16 cellular contexts compared by ENCODE assay signal in the genomic region with DNA sequence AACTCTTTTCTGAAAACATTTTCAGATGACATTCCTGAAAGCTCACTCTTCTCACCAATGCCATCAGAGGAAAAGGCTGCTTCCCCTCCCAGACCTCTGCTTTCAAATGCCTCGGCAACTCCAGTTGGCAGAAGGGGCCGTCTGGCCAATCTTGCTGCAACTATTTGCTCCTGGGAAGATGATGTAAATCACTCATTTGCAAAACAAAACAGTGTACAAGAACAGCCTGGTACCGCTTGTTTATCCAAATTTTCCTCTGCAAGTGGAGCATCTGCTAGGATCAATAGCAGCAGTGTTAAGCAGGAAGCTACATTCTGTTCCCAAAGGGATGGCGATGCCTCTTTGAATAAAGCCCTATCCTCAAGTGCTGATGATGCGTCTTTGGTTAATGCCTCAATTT. TPM values are rescaled to one million over a fixed set of nuclear protein-coding genes. Genes with fewer than 3 reads are reported as not detected.
DNase-seq lines count a peak whose midpoint lies in the region; ATAC-seq, FAIRE-seq and TF ChIP-seq lines count a peak whose summit lies in the region.
"Had no signal": no experiment of that assay in that cellular context is flagged by ENCODE, and none has a peak within 500 bp of the region (broad histone marks: within the 10 kb centered on the region; RNA-seq: fewer than 3 reads in every experiment).

No MANE protein-coding gene starts in this region.

- H3K23ac ChIP-seq in H9 (ENCODE audit: insufficient read length, low read depth, low read length): no peak overlapping the region

- H4K8ac ChIP-seq in H9 (replicated peaks; ENCODE audit: insufficient read length, low read depth, low read length): no peak overlapping the region

- peaks cover 26% of the 10 kb centered on the region for H3K36me3 ChIP-seq in osteoblast (ENCODE audit: insufficient read depth, low read length)

- DNase-seq in H9 (peak; percentile 41), anterior cingulate cortex (lab: John Stamatoyannopoulos, UW) (peak in 51 of 58 donors; percentile 2 to 87 (median 43)), frontal cortex (ENCODE audit: low spot score in 2 of 2) (peak in 1 of 2 donors; percentile 21), osteoblast (ENCODE audit: insufficient read length, low spot score, missing footprints) (no peak), NCI-H345 treated with DMSO at 0.1 percent for 48 hours (lab: John Stamatoyannopoulos, UW; ENCODE audit: unreplicated experiment) (no peak)
- DNase-seq: activated T-cell treated with anti-CD3 and anti-CD28 coated beads, Interleukin-2, amount 50 U/mL, for 24 hours; Caco-2; GDM1; MM.1S; NCI-H2029; NCI-H69; stimulated activated CD4-positive, alpha-beta T cell treated with anti-CD3 and anti-CD28 coated beads, Interleukin-4, amount 100 ng/mL, for 4 hours had no signal

- no peak overlapping the region for H3K56ac ChIP-seq in H9 (ENCODE audit: insufficient read length, low read depth, low read length)

- no peak overlapping the region for H2BK15ac ChIP-seq in H9 (ENCODE audit: low read depth, low read length)

- peaks cover 11 to 12% of the 10 kb centered on the region in 2 experiments for H3K4me1 Mint-ChIP-seq in H9
- H3K4me1 Mint-ChIP-seq: activated naive CD4-positive, alpha-beta T cell treated with anti-CD3 and anti-CD28 coated beads, Interleukin-2, amount 50 U/mL, for 24 hours had no signal

- H3K4me3 Mint-ChIP-seq in H9: peak overlapping the region in 1 of 2 experiments; percentile 43; a peak in 1 of 5 replicates
- H3K4me3 Mint-ChIP-seq: activated naive CD4-positive, alpha-beta T cell treated with anti-CD3 and anti-CD28 coated beads, Interleukin-2, amount 50 U/mL, for 24 hours; activated T-cell treated with anti-CD3 and anti-CD28 coated beads, Interleukin-2, amount 50 U/mL, for 24 hours had no signal

- no peak overlapping the region for H2BK12ac ChIP-seq in H9 (ENCODE audit: insufficient read length, low read depth, low read length)

- no peaks in the 10 kb centered on the region for H3K27me3 Mint-ChIP-seq in H9 (ENCODE audit: low read depth)
- H3K27me3 Mint-ChIP-seq: activated naive CD4-positive, alpha-beta T cell treated with anti-CD3 and anti-CD28 coated beads, Interleukin-2, amount 50 U/mL, for 24 hours; activated T-cell treated with anti-CD3 and anti-CD28 coated beads, Interleukin-2, amount 50 U/mL, for 24 hours had no signal

- H4K5ac ChIP-seq in H9 (ENCODE audit: insufficient read length, low read depth, low read length): no peak overlapping the region

- peak overlapping the region; percentile 16 for H3K4me3 ChIP-seq in osteoblast (ENCODE audit: insufficient read depth, low read length)

- H3K27ac ChIP-seq in H9 (ENCODE audit: insufficient read length, low read depth, low read length) (no peak overlapping the region), osteoblast (ENCODE audit: low read depth, low read length) (no peak overlapping the region)

- H2BK5ac ChIP-seq in H9 (ENCODE audit: insufficient read length, low read length): no peak overlapping the region

- ATAC-seq in HG03520 (IDR thresholded peaks at IDR 0.05; ENCODE audit: unreplicated experiment): no peak
- no peak for ATAC-seq in GM18519 (IDR thresholded peaks at IDR 0.05; ENCODE audit: low FRiP score, unreplicated experiment)
- ATAC-seq in GM21367 (IDR thresholded peaks at IDR 0.05; ENCODE audit: unreplicated experiment): no peak

- H3K4me1 ChIP-seq in H9 (ENCODE audit: insufficient read depth, low read length) (no peaks in the 10 kb centered on the region), osteoblast (ENCODE audit: insufficient read depth, low read length) (peaks cover 8% of the 10 kb centered on the region)
- H3K4me1 ChIP-seq: Caco-2 had no signal

- no peak for TF ChIP-seq CTCF in H9 (conservative IDR thresholded peaks at IDR 0.05)
- no peak for TF ChIP-seq CTCF in osteoblast (IDR thresholded peaks at IDR 0.05; ENCODE audit: extremely low read depth, low read depth, low read length)

- WGBS in H9 (ENCODE audit: extremely low coverage, insufficient read length, low lambda C conversion rate): no CpG with 5 or more reads among the region's 5 CpGs

- no peaks in the 10 kb centered on the region for H3K9me3 ChIP-seq in H9 (ENCODE audit: control insufficient read depth, low read depth, low read length)
- H3K9me3 ChIP-seq in osteoblast (ENCODE audit: low read depth, low read length): no peaks in the 10 kb centered on the region
- H3K9me3 ChIP-seq: Caco-2 had no signal

- peak overlapping the region; percentile 12 to 86 (median 27); a peak in 5 of 7 replicates for H3K27ac Mint-ChIP-seq in H9
- H3K27ac Mint-ChIP-seq: activated naive CD4-positive, alpha-beta T cell treated with anti-CD3 and anti-CD28 coated beads, Interleukin-2, amount 50 U/mL, for 24 hours; activated T-cell treated with anti-CD3 and anti-CD28 coated beads, Interleukin-2, amount 50 U/mL, for 24 hours had no signal

- peak; percentile 68 for FAIRE-seq in frontal cortex (lab: Jason Lieb, UNC)

- no peak overlapping the region for H4K91ac ChIP-seq in H9 (ENCODE audit: insufficient read length, low read depth, low read length)

- no peak overlapping the region for H3K14ac ChIP-seq in H9 (ENCODE audit: insufficient read depth, low read length)

- H3K27me3 ChIP-seq in H9 (ENCODE audit: insufficient read depth, low read length): no peaks in the 10 kb centered on the region
- no peaks in the 10 kb centered on the region for H3K27me3 ChIP-seq in osteoblast (ENCODE audit: insufficient read depth, low read length)

- no peak overlapping the region for H3K4me2 ChIP-seq in H9 (ENCODE audit: insufficient read depth, insufficient read length, low read length)
- H3K4me2 ChIP-seq in osteoblast (ENCODE audit: insufficient read depth, low read length): peak overlapping the region; percentile 44

- H3K4ac ChIP-seq in H9 (ENCODE audit: low read depth, low read length): no peak overlapping the region

- no peak overlapping the region for H2BK120ac ChIP-seq in H9 (ENCODE audit: low read depth, low read length, poor library complexity, severe bottlenecking)

- no peaks in the 10 kb centered on the region for H3K79me2 ChIP-seq in H9 (ENCODE audit: insufficient read depth, low read length)
- H3K79me2 ChIP-seq in osteoblast (ENCODE audit: insufficient read depth, low read length): peaks cover 79% of the 10 kb centered on the region

- H3K36me3 Mint-ChIP-seq in H9 (ENCODE audit: insufficient read depth in 1 of 3, low read depth in 3 of 3): peaks cover 21 to 49% (median 43%) of the 10 kb centered on the region in 3 experiments; a peak in 6 of 7 replicates
- H3K36me3 Mint-ChIP-seq: activated naive CD4-positive, alpha-beta T cell treated with anti-CD3 and anti-CD28 coated beads, Interleukin-2, amount 50 U/mL, for 24 hours had no signal

- H3K18ac ChIP-seq in H9 (ENCODE audit: insufficient read length, low read depth, low read length): no peak overlapping the region

- H3T11ph ChIP-seq in H9 (ENCODE audit: low read length): no peak overlapping the region

- H3K9me3 Mint-ChIP-seq in H9: no peaks in the 10 kb centered on the region
- H3K9me3 Mint-ChIP-seq: activated naive CD4-positive, alpha-beta T cell treated with anti-CD3 and anti-CD28 coated beads, Interleukin-2, amount 50 U/mL, for 24 hours; activated T-cell treated with anti-CD3 and anti-CD28 coated beads, Interleukin-2, amount 50 U/mL, for 24 hours had no signal

- no peaks in the 10 kb centered on the region for H3K23me2 ChIP-seq in H9 (ENCODE audit: insufficient read length, low read depth, low read length, poor library complexity, severe bottlenecking)

- H3K79me1 ChIP-seq in H9 (ENCODE audit: insufficient read depth, low read depth, low read length, poor library complexity, severe bottlenecking): no peaks in the 10 kb centered on the region

- H4K20me1 ChIP-seq in H9 (ENCODE audit: control insufficient read depth, insufficient read depth, insufficient read length) (no peaks in the 10 kb centered on the region), osteoblast (ENCODE audit: insufficient read depth, low read length) (no peaks in the 10 kb centered on the region)

- H2AFZ ChIP-seq in H9 (ENCODE audit: low read length) (no peak overlapping the region), osteoblast (ENCODE audit: low read length) (peak overlapping the region; percentile 39)

- no peak overlapping the region for H3K9ac ChIP-seq in H9 (ENCODE audit: extremely low read depth, insufficient read length, low read length)

- H2BK20ac ChIP-seq in H9 (ENCODE audit: low read depth, low read length, poor library complexity, severe bottlenecking): no peak overlapping the region

- H2AK5ac ChIP-seq in H9 (ENCODE audit: insufficient read length, low read length): no peak overlapping the region

RNA-seq across cellular contexts. Expression of gene ANLN, which starts 16.5 kb away (rescaled TPM):
- total RNA-seq in H9 (2021) (78.9 and 84.7 TPM in 2 replicates), frontal cortex (9.4 TPM), osteoblast (12.7 and 16.8 TPM in 2 replicates)

Comparison
In these comparisons a context has a peak if more than half of its experiments do, and no peak if none do; other contexts are left out.
1. DNase-seq: peak in H9 (single experiment) and anterior cingulate cortex (51 of 58); none in osteoblast (single experiment) and NCI-H345 treated with DMSO at 0.1 percent for 48 hours (single experiment).